ENCODE assay signal across 12 cellular contexts in the genomic region with DNA sequence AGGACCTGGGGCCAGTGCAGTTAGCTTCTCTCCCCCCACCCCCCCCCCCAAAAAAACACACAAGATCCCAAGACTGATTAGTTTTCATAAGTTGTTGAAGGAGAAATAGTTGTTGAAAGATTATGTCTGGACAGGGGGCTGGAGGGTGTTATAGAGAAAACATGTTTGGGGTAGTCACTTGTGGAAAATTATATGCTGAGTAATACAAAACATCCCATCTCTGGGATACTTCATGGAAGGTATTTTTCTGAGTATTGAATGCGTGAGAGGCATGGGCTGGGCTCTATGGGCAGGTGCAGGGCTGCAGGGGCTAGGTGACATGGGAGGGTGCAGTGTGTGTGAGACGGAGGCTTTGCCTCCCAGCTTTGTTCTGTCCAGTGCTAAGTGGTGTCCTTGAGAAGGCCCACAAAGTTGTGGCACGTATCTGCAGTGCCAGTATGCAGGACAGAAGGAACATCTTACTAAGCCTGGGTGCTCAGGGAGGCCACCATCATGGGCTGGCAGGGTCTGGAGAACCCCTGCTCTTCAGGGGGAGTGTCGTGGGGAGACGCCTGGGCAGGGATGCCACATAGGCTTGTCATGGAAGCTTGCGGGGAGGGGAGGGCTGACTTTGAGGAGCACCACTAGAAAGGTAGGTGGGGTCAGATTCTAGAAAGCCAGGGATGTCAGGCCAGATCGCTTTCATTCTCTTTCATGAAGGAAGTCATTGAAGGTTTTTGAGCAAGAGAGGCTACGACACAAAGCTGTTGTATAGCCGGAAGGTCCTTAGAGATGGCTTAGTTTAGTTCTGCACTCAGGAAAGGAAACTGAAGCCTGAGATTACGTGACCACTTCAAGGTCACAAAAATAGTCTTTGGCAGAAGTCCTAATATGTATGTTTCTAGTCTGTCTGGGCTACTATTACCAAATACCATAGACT.
DNase-seq lines count a peak whose midpoint lies in the region; ATAC-seq, FAIRE-seq and TF ChIP-seq lines count a peak whose summit lies in the region.
"Had no signal": no experiment of that assay in that cellular context is flagged by ENCODE, and none has a peak within 500 bp of the region (broad histone marks: within the 10 kb centered on the region; RNA-seq: fewer than 3 reads in every experiment).

No MANE protein-coding gene starts in this region.

- POLR2A ChIA-PET in H1 (lab: Charles Lee; ENCODE audit: partially characterized antibody): no interaction called here

- H4K8ac ChIP-seq in H1 (ENCODE audit: extremely low read depth, insufficient read depth, low read length): no peak overlapping the region; the same call in 1 of the 2 replicates

- CTCF ChIA-PET in H1 (lab: Charles Lee; ENCODE audit: partially characterized antibody): no interaction called here

- ATAC-seq in GM19438 (IDR thresholded peaks at IDR 0.05; ENCODE audit: low read depth, unreplicated experiment): peak; percentile 76
- ATAC-seq in HG03108 (IDR thresholded peaks at IDR 0.05; ENCODE audit: unreplicated experiment): peak; percentile 55
- ATAC-seq: effector memory CD8-positive, alpha-beta T cell had no signal

- no peak overlapping the region for H2BK5ac ChIP-seq in H1 (ENCODE audit: low read depth, low read length)

- H2AK5ac ChIP-seq in H1 (ENCODE audit: low read depth, low read length): no peak overlapping the region

- TF ChIP-seq POLR2A in H1 (IDR thresholded peaks at IDR 0.05; ENCODE audit: control extremely low read depth in 1 of 2, low read depth in 2 of 2, low read length in 2 of 2) (no peak), spleen (IDR thresholded peaks at IDR 0.05) (no peak)

- TF ChIP-seq CTCF in GM12864 (IDR thresholded peaks at IDR 0.05; ENCODE audit: low read depth, low read length, missing control alignments) (no peak), H1 (IDR thresholded peaks at IDR 0.05; ENCODE audit: control extremely low read depth in 1 of 3, insufficient read depth in 1 of 3, low read depth in 1 of 3, low read length in 3 of 3) (no peak), spleen (IDR thresholded peaks at IDR 0.05 in 8 of 11, conservative IDR thresholded peaks at IDR 0.05 in 3 of 11) (no peak), osteoblast (IDR thresholded peaks at IDR 0.05; ENCODE audit: extremely low read depth, low read depth, low read length) (no peak)

- WGBS in H1 (ENCODE audit: extremely low coverage in 1 of 2, insufficient coverage in 1 of 2, insufficient read length in 1 of 2, insufficient replicate concordance in 2 of 2, low coverage in 1 of 2, low lambda C conversion rate in 2 of 2, missing lambda C conversion rate in 1 of 2), 2 experiments: 88% methylated on average over 10 of the region's 10 CpGs; no CpG with 5 or more reads in 1 of the 2 experiments
- WGBS in spleen, 5 donors: 50 to 61% (median 53%) methylated on average over 10 of the region's 10 CpGs

- H4K5ac ChIP-seq in H1 (ENCODE audit: insufficient read length, low read depth, low read length): no peak overlapping the region

- H3K27ac ChIP-seq in H1 (ENCODE audit: low read depth, low read length) (no peak overlapping the region), spleen (peak overlapping the region in 1 of 8 donors; percentile 28), osteoblast (ENCODE audit: low read depth, low read length) (no peak overlapping the region)

- H2BK12ac ChIP-seq in H1 (ENCODE audit: low read depth, low read length): peak overlapping the region; percentile 55; the same call in 1 of the 2 replicates

- H3K23ac ChIP-seq in H1 (ENCODE audit: insufficient read length): no peak overlapping the region

- H3K4ac ChIP-seq in H1 (replicated peaks; ENCODE audit: insufficient read length, low read depth, low read length): peak overlapping the region; percentile 10

- FAIRE-seq in H1 (lab: Jason Lieb, UNC): no peak
- FAIRE-seq: islet of Langerhans had no signal

- H4K91ac ChIP-seq in H1 (replicated peaks; ENCODE audit: insufficient read length, low read length): no peak overlapping the region

- H3K79me2 ChIP-seq in H1 (ENCODE audit: control insufficient read depth in 1 of 2, insufficient read depth in 2 of 2, low read length in 2 of 2) (no peaks in the 10 kb centered on the region), osteoblast (ENCODE audit: insufficient read depth, low read length) (no peaks in the 10 kb centered on the region)

- no peak overlapping the region for H2BK20ac ChIP-seq in H1 (ENCODE audit: low read length)

- intact Hi-C loops in spleen (cut with DNase I; ENCODE audit: low total_unique reads): no loop called here

- no peak overlapping the region for H3K9ac ChIP-seq in H1 (replicated peaks in 1 of 4; ENCODE audit: extremely low read depth in 1 of 4, low read depth in 3 of 4, low read length in 3 of 4)

- peaks cover 1% of the 10 kb centered on the region; the same call in 1 of the 2 replicates for H3K23me2 ChIP-seq in H1 (ENCODE audit: low read depth, low read length)

- H2BK15ac ChIP-seq in H1 (ENCODE audit: low read length): no peak overlapping the region; the same call in 1 of the 2 replicates

- TF ChIP-seq RAD21 in H1 (IDR thresholded peaks at IDR 0.05 in 1 of 2, conservative IDR thresholded peaks at IDR 0.05 in 1 of 2; ENCODE audit: low read depth in 2 of 2, low read length in 2 of 2): no peak

- no peak overlapping the region for H3K18ac ChIP-seq in H1 (ENCODE audit: extremely low read depth, low read length)

- no peak overlapping the region for H2BK120ac ChIP-seq in H1 (replicated peaks; ENCODE audit: low read depth, low read length)

- H2AFZ ChIP-seq in H1 (ENCODE audit: low read length): no peak overlapping the region
- H2AFZ ChIP-seq in osteoblast (ENCODE audit: low read length): no peak overlapping the region

- no peak overlapping the region for H3K56ac ChIP-seq in H1 (replicated peaks; ENCODE audit: insufficient read length, low read depth, low read length)

- peaks cover 7 to 33% (median 15%) of the 10 kb centered on the region in 4 experiments for H3K4me1 ChIP-seq in H1 (replicated peaks in 1 of 4; ENCODE audit: control insufficient read depth in 3 of 4, insufficient read depth in 4 of 4, low read length in 3 of 4)
- H3K4me1 ChIP-seq in spleen: peaks cover 4 to 38% (median 24%) of the 10 kb centered on the region in 6 donors
- peaks cover 10% of the 10 kb centered on the region for H3K4me1 ChIP-seq in osteoblast (ENCODE audit: insufficient read depth, low read length)

- no peaks in the 10 kb centered on the region for H3K9me3 ChIP-seq in H1 (ENCODE audit: insufficient read depth in 2 of 2, low read depth in 1 of 2, low read length in 1 of 2)
- H3K9me3 ChIP-seq in spleen: no peaks in the 10 kb centered on the region
- no peaks in the 10 kb centered on the region for H3K9me3 ChIP-seq in osteoblast (ENCODE audit: low read depth, low read length)

- H3K27me3 ChIP-seq in H1 (replicated peaks in 1 of 4; ENCODE audit: control insufficient read depth in 3 of 4, extremely low read depth in 1 of 4, insufficient read depth in 3 of 4, low read length in 3 of 4): peaks cover 0 to 5% (median 1%) of the 10 kb centered on the region in 4 experiments; a peak in 1 of 7 replicates
- no peaks in the 10 kb centered on the region for H3K27me3 ChIP-seq in spleen (replicated peaks in 1 of 7)
- H3K27me3 ChIP-seq in osteoblast (ENCODE audit: insufficient read depth, low read length): no peaks in the 10 kb centered on the region

- no peak for TF ChIP-seq EP300 in H1 (IDR thresholded peaks at IDR 0.05; ENCODE audit: borderline replicate concordance in 1 of 2, low read depth in 2 of 2, low read length in 2 of 2)

- no peak overlapping the region for H3K14ac ChIP-seq in H1 (ENCODE audit: insufficient read length)

- no peak overlapping the region for H3K4me3 ChIP-seq in GM12864 (ENCODE audit: low read depth, low read length)
- H3K4me3 ChIP-seq in H1 (ENCODE audit: extremely low read depth in 1 of 4, insufficient read depth in 2 of 4, low read depth in 3 of 4, low read length in 4 of 4): no peak overlapping the region
- H3K4me3 ChIP-seq in spleen: no peak overlapping the region
- H3K4me3 ChIP-seq in osteoblast (ENCODE audit: insufficient read depth, low read length): no peak overlapping the region

- DNase-seq in GM12864 (ENCODE audit: low read depth) (peak; percentile 26), H1 (ENCODE audit: low read depth in 1 of 2, low spot score in 2 of 2) (no peak), spleen (no peak), NCI-H524 treated with DMSO at 0.1 percent for 48 hours (lab: John Stamatoyannopoulos, UW) (no peak), osteoblast (ENCODE audit: insufficient read length, low spot score, missing footprints) (no peak)
- DNase-seq in stimulated activated CD4-positive, alpha-beta T cell treated with anti-CD3 and anti-CD28 coated beads, Interleukin-2, amount 100 ng/mL, for 48 hours: no peak
- DNase-seq: DMS79 treated with DMSO at 0.1 percent for 48 hours; effector memory CD8-positive, alpha-beta T cell; NCI-H1930 had no signal

- H4K20me1 ChIP-seq in H1 (replicated peaks in 1 of 2; ENCODE audit: control insufficient read depth in 1 of 2, insufficient read depth in 2 of 2, low read length in 2 of 2) (peaks cover 0 to 1% of the 10 kb centered on the region in 2 experiments), osteoblast (ENCODE audit: insufficient read depth, low read length) (no peaks in the 10 kb centered on the region)

- H3K79me1 ChIP-seq in H1 (ENCODE audit: low read depth, low read length): no peaks in the 10 kb centered on the region

- no peak overlapping the region for H3K4me2 ChIP-seq in H1 (ENCODE audit: insufficient read depth in 1 of 2, low read depth in 2 of 2, low read length in 2 of 2)
- H3K4me2 ChIP-seq in osteoblast (ENCODE audit: insufficient read depth, low read length): no peak overlapping the region

- no peaks in the 10 kb centered on the region for H3K36me3 ChIP-seq in H1 (ENCODE audit: control insufficient read depth in 2 of 4, insufficient read depth in 4 of 4, low read length in 3 of 4)
- no peaks in the 10 kb centered on the region for H3K36me3 ChIP-seq in spleen
- H3K36me3 ChIP-seq in osteoblast (ENCODE audit: insufficient read depth, low read length): no peaks in the 10 kb centered on the region

TF ChIP-seq in H1, 55 proteins besides CTCF, POLR2A, EP300 and RAD21:
- TF ChIP-seq YY1 (IDR thresholded peaks at IDR 0.05; ENCODE audit: low read depth, low read length) (no peak), SP4 (IDR thresholded peaks at IDR 0.05; ENCODE audit: low read length) (no peak), PHF8 (conservative IDR thresholded peaks at IDR 0.05; ENCODE audit: low read depth, low read length) (no peak), CREB1 (IDR thresholded peaks at IDR 0.05) (no peak), RBBP5 (IDR thresholded peaks at IDR 0.05; ENCODE audit: borderline replicate concordance, low read depth, low read length) (no peak), CTBP2 (IDR thresholded peaks at IDR 0.05; ENCODE audit: borderline replicate concordance, insufficient read depth, insufficient read length, low read length) (no peak), CBX8 (IDR thresholded peaks at IDR 0.05; ENCODE audit: borderline replicate concordance, low read depth, low read length) (no peak), TAF7 (optimal IDR thresholded peaks at IDR 0.05; ENCODE audit: borderline replicate concordance, low read depth, low read length) (no peak)
